1 cellular context compared by ENCODE assay signal in genomic region chr14:61698216-61698980, GRCh38.
TF ChIP-seq lines count a peak whose summit lies in the region.

No MANE protein-coding gene starts in this region.

TF ChIP-seq in SK-N-SH, 30 proteins besides CTCF, POLR2A, EP300 and RAD21 (continued from another document):
- no peak for TF ChIP-seq USF2 (IDR thresholded peaks at IDR 0.05; ENCODE audit: borderline replicate concordance, low read depth, low read length)
- no peak for TF ChIP-seq SIN3A (IDR thresholded peaks at IDR 0.05; ENCODE audit: borderline replicate concordance, low read depth, low read length)
- TF ChIP-seq FOXM1 (IDR thresholded peaks at IDR 0.05; ENCODE audit: low read depth), result no peak
- no peak for TF ChIP-seq MXI1 (IDR thresholded peaks at IDR 0.05; ENCODE audit: low read depth, low read length)
- no peak for TF ChIP-seq GATA2 (CRISPR knock-in tag; IDR thresholded peaks at IDR 0.05)
- no peak for TF ChIP-seq PBX3 (IDR thresholded peaks at IDR 0.05)
- TF ChIP-seq RXRA (IDR thresholded peaks at IDR 0.05; ENCODE audit: borderline replicate concordance, low read depth), result no peak
- no peak for TF ChIP-seq REST (IDR thresholded peaks at IDR 0.05; ENCODE audit: low read depth, low read length)
